31 cellular contexts compared by ENCODE assay signal in genomic region chr18:56001576-56001975, GRCh38.
A peak's percentile ranks its signal among the peaks of the same experiment; 100 is the strongest.
DNase-seq lines count a peak whose midpoint lies in the region; ATAC-seq, FAIRE-seq and TF ChIP-seq lines count a peak whose summit lies in the region.
"Had no signal": no experiment of that assay in that cellular context is flagged by ENCODE, and none has a peak within 500 bp of the region (broad histone marks: within the 10 kb centered on the region; RNA-seq: fewer than 3 reads in every experiment).

No MANE protein-coding gene starts in this region.

- H3K36me3 Mint-ChIP-seq in activated T-cell treated with anti-CD3 and anti-CD28 coated beads, Interleukin-2, amount 50 U/mL, for 24 hours (ENCODE audit: low read depth) = no peaks in the 10 kb centered on the region
- no peaks in the 10 kb centered on the region for H3K36me3 Mint-ChIP-seq in T-helper 2 cell treated with Interferon-gamma antibody and Interleukin-4, amounts not matched to agents 5 μg/mL and 100 μg/mL, for 36 hours (ENCODE audit: low read depth)
- H3K36me3 Mint-ChIP-seq: IgD-negative memory B cell; stimulated activated effector memory CD8-positive, alpha-beta T cell treated with anti-CD3 and anti-CD28 coated beads, Interleukin-12 subunit alpha, Interleukin-12 subunit beta, amount 100 ng/mL, for 72 hours had no signal

- no TSS peak for BruUV-seq in K562 (replicated peaks; lab: Mats Ljungman, UMichigan)

- no peak for FAIRE-seq in K562 (lab: Jason Lieb, UNC)
- FAIRE-seq: A204.1, H54, kidney had no signal

- POLR2A ChIA-PET in K562 (lab: Yijun Ruan, JAX) = interaction anchor here (0.6 kb wide), 1 partner anchor 849 kb away, joined by 3 read pairs; no protein-coding TSS in a partner anchor

- H3K27me3 Mint-ChIP-seq in activated T-cell treated with anti-CD3 and anti-CD28 coated beads, Interleukin-2, amount 50 U/mL, for 24 hours = no peaks in the 10 kb centered on the region
- H3K27me3 Mint-ChIP-seq in T-helper 2 cell treated with Interferon-gamma antibody and Interleukin-4, amounts not matched to agents 5 μg/mL and 100 μg/mL, for 36 hours (ENCODE audit: low read depth) = no peaks in the 10 kb centered on the region
- H3K27me3 Mint-ChIP-seq: activated B cell treated with CpG ODN at 0.5 μM for 24 hours, IgD-negative memory B cell had no signal

- no peak for TF ChIP-seq EP300 in K562 (IDR thresholded peaks at IDR 0.05; ENCODE audit: low read length)

- in situ Hi-C loops in K562 (cut with MboI) = no loop called here

- H3K9me3 ChIP-seq in K562 (replicated peaks; ENCODE audit: control insufficient read depth, insufficient read depth, low read depth, low read length) (no peaks in the 10 kb centered on the region), osteoblast (ENCODE audit: low read depth, low read length) (no peaks in the 10 kb centered on the region)
- H3K9me3 ChIP-seq: BE2C, gastroesophageal sphincter, MG63, neutrophil, SK-N-SH, tibial artery had no signal

- H3K27me3 ChIP-seq in K562 (ENCODE audit: control insufficient read depth in 2 of 2, insufficient read depth in 2 of 2, low read length in 2 of 2) = no peaks in the 10 kb centered on the region
- no peaks in the 10 kb centered on the region for H3K27me3 ChIP-seq in osteoblast (ENCODE audit: insufficient read depth, low read length)
- H3K27me3 ChIP-seq: BE2C, gastroesophageal sphincter, MG63, neutrophil, tibial artery had no signal

- 12% methylated on average over 4 of the region's 4 CpGs for WGBS in K562 (ENCODE audit: insufficient coverage, low coverage, missing lambda C conversion rate)

- H3K9me1 ChIP-seq in K562 (ENCODE audit: control insufficient read depth, insufficient read depth, low read length) = no peaks in the 10 kb centered on the region

- H3K4me2 ChIP-seq in K562 (ENCODE audit: insufficient read depth, low read length) = no peak overlapping the region
- peak overlapping the region; percentile 19 for H3K4me2 ChIP-seq in osteoblast (ENCODE audit: insufficient read depth, low read length)
- H3K4me2 ChIP-seq: SK-N-SH had no signal

- peaks cover 0 to 9% of the 10 kb centered on the region in 2 experiments; a peak in 1 of 5 replicates for H3K4me1 ChIP-seq in K562 (replicated peaks in 1 of 2; ENCODE audit: control insufficient read depth in 2 of 2, insufficient read depth in 2 of 2, low read length in 2 of 2)
- peaks cover 29% of the 10 kb centered on the region for H3K4me1 ChIP-seq in osteoblast (ENCODE audit: insufficient read depth, low read length)
- H3K4me1 ChIP-seq: BE2C had no signal

- intact Hi-C loops in K562 (cut with micrococcal nuclease) = no loop called here

- no peak overlapping the region for H3K9ac ChIP-seq in K562 (ENCODE audit: insufficient read depth in 1 of 2, low read depth in 2 of 2, low read length in 2 of 2)
- H3K9ac ChIP-seq: SK-N-SH had no signal

- CTCF ChIA-PET in K562 (lab: Yijun Ruan, JAX; ENCODE audit: low intra/inter-chr PET ratio) = no interaction called here

- no peaks in the 10 kb centered on the region for H3K4me1 Mint-ChIP-seq in activated T-cell treated with anti-CD3 and anti-CD28 coated beads, Interleukin-2, amount 50 U/mL, for 24 hours (ENCODE audit: low read depth)
- peaks cover 3% of the 10 kb centered on the region for H3K4me1 Mint-ChIP-seq in T-helper 2 cell treated with Interferon-gamma antibody and Interleukin-4, amounts not matched to agents 5 μg/mL and 100 μg/mL, for 36 hours (ENCODE audit: low read depth)
- H3K4me1 Mint-ChIP-seq: stimulated activated effector memory CD8-positive, alpha-beta T cell treated with anti-CD3 and anti-CD28 coated beads, Interleukin-12 subunit alpha, Interleukin-12 subunit beta, amount 100 ng/mL, for 72 hours had no signal

- no peak overlapping the region for H3K27ac Mint-ChIP-seq in activated T-cell treated with anti-CD3 and anti-CD28 coated beads, Interleukin-2, amount 50 U/mL, for 24 hours
- H3K27ac Mint-ChIP-seq in T-helper 2 cell treated with Interferon-gamma antibody and Interleukin-4, amounts not matched to agents 5 μg/mL and 100 μg/mL, for 36 hours = no peak overlapping the region
- H3K27ac Mint-ChIP-seq: activated B cell treated with CpG ODN at 0.5 μM for 24 hours; activated CD8-positive, alpha-beta T cell treated with anti-CD3 and anti-CD28 coated beads, Interleukin-2, amount 10 ng/mL, durations not matched to agents 7 days and 5 days; IgD-negative memory B cell; stimulated activated effector memory CD8-positive, alpha-beta T cell treated with anti-CD3 and anti-CD28 coated beads, Interleukin-12 subunit alpha, Interleukin-12 subunit beta, amount 100 ng/mL, for 72 hours had no signal

- peaks cover 2% of the 10 kb centered on the region for H3K9me3 Mint-ChIP-seq in activated T-cell treated with anti-CD3 and anti-CD28 coated beads, Interleukin-2, amount 50 U/mL, for 24 hours
- H3K9me3 Mint-ChIP-seq in T-helper 2 cell treated with Interferon-gamma antibody and Interleukin-4, amounts not matched to agents 5 μg/mL and 100 μg/mL, for 36 hours = no peaks in the 10 kb centered on the region
- H3K9me3 Mint-ChIP-seq: activated B cell treated with CpG ODN at 0.5 μM for 24 hours; IgD-negative memory B cell; stimulated activated effector memory CD8-positive, alpha-beta T cell treated with anti-CD3 and anti-CD28 coated beads, Interleukin-12 subunit alpha, Interleukin-12 subunit beta, amount 100 ng/mL, for 72 hours had no signal

- no peak for TF ChIP-seq POLR2A in K562 (conservative IDR thresholded peaks at IDR 0.05)

- no peak overlapping the region for H3K4me3 Mint-ChIP-seq in activated T-cell treated with anti-CD3 and anti-CD28 coated beads, Interleukin-2, amount 50 U/mL, for 24 hours
- no peak overlapping the region for H3K4me3 Mint-ChIP-seq in T-helper 2 cell treated with Interferon-gamma antibody and Interleukin-4, amounts not matched to agents 5 μg/mL and 100 μg/mL, for 36 hours
- H3K4me3 Mint-ChIP-seq: activated B cell treated with CpG ODN at 0.5 μM for 24 hours; activated CD8-positive, alpha-beta T cell treated with anti-CD3 and anti-CD28 coated beads, Interleukin-2, amount 10 ng/mL, durations not matched to agents 7 days and 5 days; IgD-negative memory B cell; stimulated activated effector memory CD8-positive, alpha-beta T cell treated with anti-CD3 and anti-CD28 coated beads, Interleukin-12 subunit alpha, Interleukin-12 subunit beta, amount 100 ng/mL, for 72 hours had no signal

- H4K20me1 ChIP-seq in K562 (replicated peaks; ENCODE audit: control insufficient read depth, insufficient read depth, low read length) (no peaks in the 10 kb centered on the region), osteoblast (ENCODE audit: insufficient read depth, low read length) (no peaks in the 10 kb centered on the region)

- TF ChIP-seq CTCF in AG10803 (conservative IDR thresholded peaks at IDR 0.05; ENCODE audit: low read length) (no peak), K562 (IDR thresholded peaks at IDR 0.05 in 2 of 3, conservative IDR thresholded peaks at IDR 0.05 in 1 of 3; ENCODE audit: insufficient read depth in 2 of 3, low read depth in 1 of 3, low read length in 3 of 3) (no peak), osteoblast (IDR thresholded peaks at IDR 0.05; ENCODE audit: extremely low read depth, low read depth, low read length) (peak; percentile 33)

- DNase-seq in AG10803 (ENCODE audit: low read depth) (peak; percentile 20), OCI-M1 (lab: John Stamatoyannopoulos, UW) (peak; percentile 20), K562 (ENCODE audit: extremely low read depth in 1 of 4, low spot score in 3 of 4) (no peak), osteoblast (ENCODE audit: insufficient read length, low spot score, missing footprints) (peak; percentile 74)
- no peak for DNase-seq in activated T-cell treated with anti-CD3 and anti-CD28 coated beads, Interleukin-2, amount 50 U/mL, for 24 hours
- DNase-seq in activated CD4-positive, alpha-beta T cell treated with anti-CD3 and anti-CD28 coated beads, Interleukin-2, amount 50 U/mL, for 1 hour = no peak
- DNase-seq in T-helper 2 cell treated with Interferon-gamma antibody and Interleukin-4, amounts not matched to agents 5 μg/mL and 100 μg/mL, for 36 hours (ENCODE audit: low spot score) = no peak
- DNase-seq: activated B cell treated with CpG ODN at 0.5 μM for 24 hours; activated CD8-positive, alpha-beta T cell treated with anti-CD3 and anti-CD28 coated beads, Interleukin-2, amount 10 ng/mL, durations not matched to agents 7 days and 5 days; activated naive CD4-positive, alpha-beta T cell treated with Interleukin-2 at 50 U/mL for 16 hours; activated T-cell treated with anti-CD3 and anti-CD28 coated beads, Interleukin-2, amount 50 U/mL, for 1 hour; amniotic stem cell; BE2C; cerebellar nuclear complex; erythroblast; kidney; MG63; NCI-H1436; NCI-H524; SK-N-SH; stimulated activated CD4-positive, alpha-beta T cell treated with anti-CD3 and anti-CD28 coated beads, Interleukin-2, amount 100 ng/mL, for 24 hours; tibial artery had no signal

- H2AFZ ChIP-seq in K562 (ENCODE audit: low read depth, low read length) = no peak overlapping the region
- no peak overlapping the region for H2AFZ ChIP-seq in osteoblast (ENCODE audit: low read length)

- H3K36me3 ChIP-seq in K562 (ENCODE audit: control insufficient read depth, insufficient read depth, low read length) (no peaks in the 10 kb centered on the region), osteoblast (ENCODE audit: insufficient read depth, low read length) (no peaks in the 10 kb centered on the region)
- H3K36me3 ChIP-seq: BE2C, gastroesophageal sphincter, MG63, neutrophil, tibial artery had no signal

- ATAC-seq in K562 (peak; percentile 42; the same call in 1 of the 3 replicates), GM18498 (IDR thresholded peaks at IDR 0.05; ENCODE audit: unreplicated experiment) (no peak)
- ATAC-seq: activated CD8-positive, alpha-beta T cell treated with anti-CD3 and anti-CD28 coated beads, Interleukin-2, amount 10 ng/mL, durations not matched to agents 7 days and 5 days; gastroesophageal sphincter; stimulated activated effector memory CD8-positive, alpha-beta T cell treated with anti-CD3 and anti-CD28 coated beads, Interleukin-12 subunit alpha, Interleukin-12 subunit beta, amount 100 ng/mL, for 72 hours had no signal

- H3K79me2 ChIP-seq in K562 (ENCODE audit: control insufficient read depth, insufficient read depth, low read length) = no peaks in the 10 kb centered on the region
- no peaks in the 10 kb centered on the region for H3K79me2 ChIP-seq in osteoblast (ENCODE audit: insufficient read depth, low read length)

- no peak overlapping the region for H3K4me3 ChIP-seq in AG10803 (ENCODE audit: low read length)
- no peak overlapping the region for H3K4me3 ChIP-seq in K562
- no peak overlapping the region for H3K4me3 ChIP-seq in osteoblast (ENCODE audit: insufficient read depth, low read length)
- H3K4me3 ChIP-seq: gastroesophageal sphincter, MG63, skin epidermis, tibial artery had no signal

- H3K27ac ChIP-seq in K562 (ENCODE audit: extremely low read depth, low read depth, low read length) (no peak overlapping the region), osteoblast (ENCODE audit: low read depth, low read length) (no peak overlapping the region)
- H3K27ac ChIP-seq: gastroesophageal sphincter, neutrophil, RWPE1, tibial artery had no signal

- TF ChIP-seq RAD21 in K562 (CRISPR knock-in tag; conservative IDR thresholded peaks at IDR 0.05 in 1 of 2, IDR thresholded peaks at IDR 0.05 in 1 of 2) = no peak

TF ChIP-seq in K562, 482 proteins besides CTCF, POLR2A, EP300 and RAD21 (continues in another document):
- no peak for TF ChIP-seq ETS2 (tag; IDR thresholded peaks at IDR 0.05; ENCODE audit: borderline replicate concordance, poor library complexity, severe bottlenecking)
- TF ChIP-seq SIN3A (IDR thresholded peaks at IDR 0.05; ENCODE audit: borderline replicate concordance in 2 of 2, control insufficient read depth in 1 of 2, low read depth in 2 of 2, low read length in 2 of 2) = no peak

Comparison
In these comparisons a context has a peak if more than half of its experiments do, and no peak if none do; other contexts are left out.
1. DNase-seq: peak in AG10803 (single experiment), OCI-M1 (single experiment) and osteoblast (single experiment); none in K562 (0 of 4), activated T-cell treated with anti-CD3 and anti-CD28 coated beads, Interleukin-2, amount 50 U/mL, for 24 hours (single experiment), activated CD4-positive, alpha-beta T cell treated with anti-CD3 and anti-CD28 coated beads, Interleukin-2, amount 50 U/mL, for 1 hour (single experiment) and T-helper 2 cell treated with Interferon-gamma antibody and Interleukin-4, amounts not matched to agents 5 μg/mL and 100 μg/mL, for 36 hours (single experiment).